1 cellular context compared by ENCODE assay signal in genomic region chr15:40929730-40930429, GRCh38.
TF ChIP-seq lines count a peak whose summit lies in the region.

No MANE protein-coding gene starts in this region.

TF ChIP-seq in GM12878, 131 proteins besides CTCF, POLR2A, EP300 and RAD21:
- TF ChIP-seq HDAC2 (IDR thresholded peaks at IDR 0.05): no peak
- TF ChIP-seq PAX5 (IDR thresholded peaks at IDR 0.05; ENCODE audit: borderline replicate concordance, low read depth, low read length): no peak
- TF ChIP-seq ETV6 (conservative IDR thresholded peaks at IDR 0.05 in 1 of 2, IDR thresholded peaks at IDR 0.05 in 1 of 2; ENCODE audit: borderline replicate concordance in 1 of 2, low read depth in 1 of 2): no peak
- no peak for TF ChIP-seq CHD2 (IDR thresholded peaks at IDR 0.05; ENCODE audit: borderline replicate concordance, low read depth, low read length)
- no peak for TF ChIP-seq E4F1 (IDR thresholded peaks at IDR 0.05; ENCODE audit: borderline replicate concordance, partially characterized antibody)
- TF ChIP-seq POU2F2 (IDR thresholded peaks at IDR 0.05; ENCODE audit: borderline replicate concordance, low read depth, low read length): no peak
